14 cellular contexts compared by ENCODE assay signal in the genomic region with DNA sequence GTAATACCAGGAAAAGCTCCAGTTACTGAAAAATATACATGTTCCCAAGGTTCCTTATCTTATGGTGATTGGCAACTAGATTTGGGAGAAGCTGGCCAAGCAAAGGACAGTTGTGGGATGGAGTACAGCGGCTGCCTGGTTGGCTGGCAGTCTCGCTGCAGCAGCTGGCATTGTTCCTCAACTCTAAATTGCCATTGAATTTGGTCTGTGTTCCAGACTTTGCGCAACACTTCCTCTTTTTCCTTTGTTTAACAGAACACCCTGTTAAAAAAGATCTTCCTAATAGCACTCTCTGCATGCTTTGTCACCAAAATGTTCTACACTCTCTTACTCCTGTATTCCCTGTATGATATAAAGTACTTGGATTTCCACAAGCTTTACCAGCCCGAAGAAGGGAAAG.
A peak's percentile ranks its signal among the peaks of the same experiment; 100 is the strongest.
DNase-seq lines count a peak whose midpoint lies in the region; ATAC-seq and TF ChIP-seq lines count a peak whose summit lies in the region.
"Had no signal": no experiment of that assay in that cellular context is flagged by ENCODE, and none has a peak within 500 bp of the region (broad histone marks: within the 10 kb centered on the region; RNA-seq: fewer than 3 reads in every experiment).

No MANE protein-coding gene starts in this region.

- H2BK5ac ChIP-seq in IMR-90 (ENCODE audit: low read depth, low read length, poor library complexity, severe bottlenecking) (no peak overlapping the region), trophoblast cell (ENCODE audit: low read depth, low read length, poor library complexity) (no peak overlapping the region)

- in situ Hi-C loops in IMR-90 (cut with MboI; ENCODE audit: low sequenced_read_pairs): no loop called here
- in situ Hi-C loops in gastrocnemius medialis (cut with MboI; ENCODE audit: low sequenced_read_pairs in 4 of 4): no loop called here

- H3K27ac ChIP-seq in IMR-90 (ENCODE audit: insufficient read depth, low read length) (no peak overlapping the region), heart left ventricle (peak overlapping the region in 2 of 12 donors; percentile 24 to 31), gastrocnemius medialis (peak overlapping the region in 2 of 4 donors; percentile 21 to 55), trophoblast cell (ENCODE audit: low read depth, low read length) (no peak overlapping the region), hepatocyte (no peak overlapping the region)

- H3K36me3 ChIP-seq in IMR-90 (ENCODE audit: control insufficient read depth, insufficient read depth, low read length): no peaks in the 10 kb centered on the region
- H3K36me3 ChIP-seq in heart left ventricle: no peaks in the 10 kb centered on the region
- H3K36me3 ChIP-seq in gastrocnemius medialis: no peaks in the 10 kb centered on the region
- no peaks in the 10 kb centered on the region for H3K36me3 ChIP-seq in trophoblast cell (ENCODE audit: control insufficient read depth in 1 of 2, insufficient read depth in 2 of 2, low read length in 2 of 2)
- no peaks in the 10 kb centered on the region for H3K36me3 ChIP-seq in hepatocyte (replicated peaks; ENCODE audit: insufficient read depth, low read depth)

- H3K18ac ChIP-seq in IMR-90 (ENCODE audit: low read depth, low read length) (no peak overlapping the region), trophoblast cell (ENCODE audit: low read length) (no peak overlapping the region)

- H2AK5ac ChIP-seq in IMR-90 (ENCODE audit: low read depth, low read length) (no peak overlapping the region), trophoblast cell (ENCODE audit: low read length) (no peak overlapping the region)

- H3K4me2 ChIP-seq in IMR-90 (ENCODE audit: low read depth, low read length) (no peak overlapping the region), trophoblast cell (ENCODE audit: low read length) (no peak overlapping the region), hepatocyte (no peak overlapping the region)

- H3K9me3 ChIP-seq in IMR-90 (ENCODE audit: control insufficient read depth, insufficient read depth, low read length) (no peaks in the 10 kb centered on the region), heart left ventricle (no peaks in the 10 kb centered on the region), gastrocnemius medialis (no peaks in the 10 kb centered on the region), trophoblast cell (ENCODE audit: insufficient read depth, low read depth, low read length) (peaks cover 2% of the 10 kb centered on the region), hepatocyte (ENCODE audit: low read depth) (no peaks in the 10 kb centered on the region)

- H3K79me2 ChIP-seq in trophoblast cell (ENCODE audit: control insufficient read depth, insufficient read depth, low read length, poor library complexity) (no peaks in the 10 kb centered on the region), hepatocyte (no peaks in the 10 kb centered on the region)

- dilution Hi-C loops in IMR-90 (cut with HindIII; ENCODE audit: low sequenced_read_pairs, unreplicated experiment): no loop called here

- H2AFZ ChIP-seq in IMR-90 (replicated peaks; ENCODE audit: low read length, poor library complexity): no peak overlapping the region
- no peak overlapping the region for H2AFZ ChIP-seq in trophoblast cell (ENCODE audit: insufficient read depth, low read length, poor library complexity)
- no peak overlapping the region for H2AFZ ChIP-seq in hepatocyte

- TF ChIP-seq CTCF in IMR-90 (conservative IDR thresholded peaks at IDR 0.05; ENCODE audit: low read depth, low read length): no peak
- no peak for TF ChIP-seq CTCF in heart left ventricle (IDR thresholded peaks at IDR 0.05)
- TF ChIP-seq CTCF in gastrocnemius medialis (IDR thresholded peaks at IDR 0.05 in 4 of 5, conservative IDR thresholded peaks at IDR 0.05 in 1 of 5): no peak
- no peak for TF ChIP-seq CTCF in hepatocyte (IDR thresholded peaks at IDR 0.05; ENCODE audit: poor library complexity)

- H3K9ac ChIP-seq in IMR-90 (ENCODE audit: low read depth, low read length) (no peak overlapping the region), trophoblast cell (ENCODE audit: low read length) (no peak overlapping the region)

- no peaks in the 10 kb centered on the region for H3K9me2 ChIP-seq in hepatocyte (replicated peaks; ENCODE audit: insufficient read depth)

- WGBS in IMR-90 (ENCODE audit: extremely low coverage in 2 of 2, insufficient read length in 1 of 2), 2 experiments: no CpG with 5 or more reads among the region's 4 CpGs
- WGBS in heart left ventricle, 4 donors: 63 to 75% (median 71%) methylated on average over 4 of the region's 4 CpGs
- WGBS in trophoblast cell (ENCODE audit: extremely low coverage, insufficient coverage, insufficient read length): no CpG with 5 or more reads among the region's 4 CpGs
- 91% methylated on average over 4 of the region's 4 CpGs for WGBS in hepatocyte (ENCODE audit: low lambda C conversion rate, missing lambda C conversion rate)

- no peak for TF ChIP-seq RAD21 in IMR-90 (IDR thresholded peaks at IDR 0.05; ENCODE audit: low read length)

- DNase-seq in IMR-90: no peak
- DNase-seq in SKM-1 treated with dmso at 0.1 percent for 144 hours (lab: John Stamatoyannopoulos, UW; ENCODE audit: unreplicated experiment): peak; percentile 60
- DNase-seq in heart left ventricle: peak in 3 of 5 donors; percentile 13 to 29 (median 22)
- DNase-seq in gastrocnemius medialis: peak; percentile 23 to 31
- no peak for DNase-seq in posterior vena cava (ENCODE audit: low spot score)
- no peak for DNase-seq in trophoblast cell
- no peak for DNase-seq in hepatocyte (ENCODE audit: low spot score)
- DNase-seq: CD8-positive, alpha-beta memory T cell; foreskin melanocyte; NCI-H1930; NK-92 treated with Interleukin-12 subunit alpha and Interleukin-12 subunit beta, amount 100 ng/mL, for 24 hours; stimulated activated CD4-positive, alpha-beta T cell treated with anti-CD3 and anti-CD28 coated beads, Interleukin-2, amount 100 ng/mL, for 48 hours; stimulated activated naive CD4-positive, alpha-beta T cell had no signal

- H2BK15ac ChIP-seq in IMR-90 (ENCODE audit: low read depth, low read length): no peak overlapping the region

- intact Hi-C loops in IMR-90 (cut with micrococcal nuclease) (no loop called here), heart left ventricle (cut with DNase I) (no loop called here), gastrocnemius medialis (cut with DNase I; ENCODE audit: low total_unique reads) (no loop called here), posterior vena cava (cut with DNase I) (no loop called here)

- no peak overlapping the region for H4K8ac ChIP-seq in IMR-90 (ENCODE audit: low read depth in 2 of 2, low read length in 2 of 2)
- H4K8ac ChIP-seq in trophoblast cell (ENCODE audit: low read depth, low read length): no peak overlapping the region

- CTCF ChIA-PET in IMR-90 (lab: Yijun Ruan, JAX): no interaction called here

- H3K56ac ChIP-seq in IMR-90 (ENCODE audit: extremely low read depth, insufficient read depth, low read length): no peak overlapping the region

- no TSS peak for BruUV-seq in IMR-90 (replicated peaks; lab: Mats Ljungman, UMichigan)

- H3K14ac ChIP-seq in IMR-90 (replicated peaks; ENCODE audit: low read depth, low read length) (no peak overlapping the region), trophoblast cell (ENCODE audit: low read length) (no peak overlapping the region)

- H3K4me3 ChIP-seq in IMR-90 (ENCODE audit: insufficient read depth, low read depth, low read length) (no peak overlapping the region), heart left ventricle (no peak overlapping the region), gastrocnemius medialis (peak overlapping the region in 1 of 4 donors; percentile 8), trophoblast cell (ENCODE audit: low read depth, low read length) (no peak overlapping the region), hepatocyte (no peak overlapping the region)

- H4K91ac ChIP-seq in IMR-90 (ENCODE audit: insufficient read depth, low read depth, low read length): no peak overlapping the region
- no peak overlapping the region for H4K91ac ChIP-seq in trophoblast cell (ENCODE audit: low read depth, low read length)

- no peak overlapping the region for H2BK20ac ChIP-seq in IMR-90 (ENCODE audit: low read depth, low read length)

- POLR2A ChIA-PET in IMR-90 (lab: Charles Lee; ENCODE audit: unreplicated experiment): no interaction called here

- TF ChIP-seq POLR2A in IMR-90 (IDR thresholded peaks at IDR 0.05; ENCODE audit: low read depth, low read length) (no peak), heart left ventricle (IDR thresholded peaks at IDR 0.05) (no peak), gastrocnemius medialis (IDR thresholded peaks at IDR 0.05) (no peak)

- no peak overlapping the region for H2BK120ac ChIP-seq in IMR-90 (ENCODE audit: low read depth, low read length)
- H2BK120ac ChIP-seq in trophoblast cell (ENCODE audit: insufficient read depth, low read length, poor library complexity): no peak overlapping the region

- H2AK9ac ChIP-seq in IMR-90 (replicated peaks; ENCODE audit: low read depth, low read length, poor library complexity): no peak overlapping the region

- H3K4ac ChIP-seq in IMR-90 (ENCODE audit: low read depth, low read length): no peak overlapping the region
- H3K4ac ChIP-seq in trophoblast cell (ENCODE audit: low read depth, low read length): no peak overlapping the region

- H3K9me1 ChIP-seq in IMR-90 (ENCODE audit: insufficient read depth, low read length): no peaks in the 10 kb centered on the region; the same call in 1 of the 2 replicates

- H4K20me1 ChIP-seq in IMR-90 (ENCODE audit: insufficient read depth, low read length) (no peaks in the 10 kb centered on the region), hepatocyte (ENCODE audit: insufficient read depth, poor library complexity, severe bottlenecking) (no peaks in the 10 kb centered on the region)

- no peak overlapping the region for H4K5ac ChIP-seq in IMR-90 (ENCODE audit: low read depth, low read length)

- H2BK12ac ChIP-seq in trophoblast cell (ENCODE audit: low read length): no peak overlapping the region

- no peaks in the 10 kb centered on the region; the same call in 1 of the 2 replicates for H3K27me3 ChIP-seq in IMR-90 (ENCODE audit: control insufficient read depth, insufficient read depth, low read length)
- H3K27me3 ChIP-seq in heart left ventricle: no peaks in the 10 kb centered on the region
- H3K27me3 ChIP-seq in gastrocnemius medialis: no peaks in the 10 kb centered on the region
- H3K27me3 ChIP-seq in trophoblast cell (ENCODE audit: insufficient read depth, low read length): no peaks in the 10 kb centered on the region
- no peaks in the 10 kb centered on the region for H3K27me3 ChIP-seq in hepatocyte

- no peak overlapping the region for H4K12ac ChIP-seq in trophoblast cell (ENCODE audit: low read depth, low read length)

- ATAC-seq in IMR-90 (ENCODE audit: low read depth) (no peak), heart left ventricle (peak; percentile 46 to 85 (median 48)), gastrocnemius medialis (peak; percentile 34 to 61), GM21515 (IDR thresholded peaks at IDR 0.05; ENCODE audit: unreplicated experiment) (no peak)

- H3K79me1 ChIP-seq in IMR-90 (ENCODE audit: low read depth in 1 of 2, low read length in 2 of 2) (no peaks in the 10 kb centered on the region), trophoblast cell (ENCODE audit: low read length) (no peaks in the 10 kb centered on the region)

- H3K23ac ChIP-seq in IMR-90 (ENCODE audit: low read depth, low read length) (no peak overlapping the region), trophoblast cell (ENCODE audit: low read length) (no peak overlapping the region)

- no peaks in the 10 kb centered on the region for H3K4me1 ChIP-seq in IMR-90 (ENCODE audit: control insufficient read depth, insufficient read depth, low read length)
- H3K4me1 ChIP-seq in heart left ventricle: peaks cover 0 to 11% (median 0%) of the 10 kb centered on the region in 12 donors
- peaks cover 28% of the 10 kb centered on the region in 2 donors for H3K4me1 ChIP-seq in gastrocnemius medialis
- H3K4me1 ChIP-seq in trophoblast cell (ENCODE audit: control insufficient read depth in 1 of 2, insufficient read depth in 2 of 2, low read length in 2 of 2): no peaks in the 10 kb centered on the region
- H3K4me1 ChIP-seq in hepatocyte (ENCODE audit: insufficient read depth): no peaks in the 10 kb centered on the region

Comparison
In these comparisons a context has a peak if more than half of its experiments do, and no peak if none do; other contexts are left out.
1. ATAC-seq: peak in heart left ventricle (4 of 4) and gastrocnemius medialis (2 of 2); none in IMR-90 (single experiment) and GM21515 (single experiment).
2. DNase-seq: peak in SKM-1 treated with dmso at 0.1 percent for 144 hours (single experiment), heart left ventricle (3 of 5) and gastrocnemius medialis (2 of 2); none in IMR-90 (single experiment), posterior vena cava (single experiment), trophoblast cell (0 of 2) and hepatocyte (single experiment).